Comparison of ENCODE assay signal across 8 cellular contexts in the genomic region with DNA sequence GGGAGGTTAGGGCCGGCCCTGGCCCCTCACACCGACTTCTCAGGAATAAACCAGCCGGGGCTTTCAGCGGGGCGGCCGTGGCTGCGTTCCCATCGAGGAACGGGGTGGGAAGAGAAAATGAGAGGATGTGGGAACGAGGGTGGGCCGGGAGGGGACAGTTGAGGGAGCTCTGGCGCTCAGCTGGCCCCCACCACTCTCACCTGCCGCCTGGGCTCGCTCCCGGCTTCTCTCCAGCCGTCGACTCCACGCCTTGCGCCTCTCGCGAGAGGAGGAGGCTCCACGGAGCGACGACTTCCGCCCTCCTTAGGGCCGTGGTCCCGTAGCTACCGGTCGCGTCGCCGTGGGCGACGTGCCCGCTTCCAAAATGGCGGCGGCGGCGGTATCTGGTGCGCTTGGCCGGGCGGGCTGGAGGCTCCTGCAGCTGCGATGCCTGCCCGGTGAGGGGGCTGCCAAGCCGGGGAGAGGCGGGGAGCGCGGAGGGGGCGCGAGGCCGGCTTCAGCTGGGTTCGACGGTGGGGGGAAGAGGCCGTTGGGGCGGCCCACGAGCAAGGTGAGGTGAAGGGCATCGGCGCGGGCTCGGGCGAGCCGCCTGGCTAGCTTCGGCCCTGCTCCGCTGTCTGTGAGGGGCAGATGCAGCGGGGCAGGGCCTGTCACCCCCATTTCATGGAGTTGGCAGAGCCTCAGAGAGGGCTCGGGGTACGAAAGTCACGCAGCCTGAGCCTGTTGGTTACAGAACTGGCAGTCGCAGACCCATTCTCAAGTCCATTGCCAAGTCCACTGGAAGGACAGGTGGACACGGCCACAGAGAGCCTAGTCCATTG. TPM values are rescaled to one million over a fixed set of nuclear protein-coding genes. Genes with fewer than 3 reads are reported as not detected.
DNase-seq lines count a peak whose midpoint lies in the region; ATAC-seq, FAIRE-seq and TF ChIP-seq lines count a peak whose summit lies in the region.

A gene (minus strand): TSS at position 244 of the 821 bp plus-strand sequence. CDS start 6,457 bp downstream, outside the sequence.
A gene with protein sequence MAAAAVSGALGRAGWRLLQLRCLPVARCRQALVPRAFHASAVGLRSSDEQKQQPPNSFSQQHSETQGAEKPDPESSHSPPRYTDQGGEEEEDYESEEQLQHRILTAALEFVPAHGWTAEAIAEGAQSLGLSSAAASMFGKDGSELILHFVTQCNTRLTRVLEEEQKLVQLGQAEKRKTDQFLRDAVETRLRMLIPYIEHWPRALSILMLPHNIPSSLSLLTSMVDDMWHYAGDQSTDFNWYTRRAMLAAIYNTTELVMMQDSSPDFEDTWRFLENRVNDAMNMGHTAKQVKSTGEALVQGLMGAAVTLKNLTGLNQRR (plus strand): TSS at position 338 of the 821 bp plus-strand sequence. CDS start 27 bp downstream, at position 365.

- ATAC-seq in HG02973 (IDR thresholded peaks at IDR 0.05; ENCODE audit: unreplicated experiment) (peak; percentile 96), aorta (ENCODE audit: low FRiP score) (peak; percentile 98)

- H3K4me3 ChIP-seq in astrocyte (ENCODE audit: insufficient read depth, low read depth, low read length) (peak within 1 kb of the TSS; percentile 86), aorta (ENCODE audit: low read length in 2 of 2) (peak within 1 kb of the TSS; percentile 68 to 88)

- peak within 1 kb of the TSS; percentile 86 for H2AFZ ChIP-seq in astrocyte (ENCODE audit: low read depth, low read length)

- H3K9me3 ChIP-seq in astrocyte (ENCODE audit: insufficient read depth, low read depth, low read length): no peaks in the 10 kb centered on the region
- H3K9me3 ChIP-seq in aorta (ENCODE audit: control insufficient read depth, low read length): no peaks in the 10 kb centered on the region

- FAIRE-seq in GM18507 (lab: Jason Lieb, UNC): peak; percentile 88
- FAIRE-seq in astrocyte (lab: Jason Lieb, UNC): no peak

- H4K20me1 ChIP-seq in astrocyte (ENCODE audit: insufficient read depth, low read length): peaks cover 14% of the 10 kb centered on the region

- peaks cover 11% of the 10 kb centered on the region for H3K4me1 Mint-ChIP-seq in astrocyte (ENCODE audit: low read depth, unreplicated experiment)

- peak within 1 kb of the TSS; percentile 96 for H3K27ac Mint-ChIP-seq in astrocyte (ENCODE audit: unreplicated experiment)

- H3K4me3 Mint-ChIP-seq in astrocyte (ENCODE audit: unreplicated experiment): peak within 1 kb of the TSS; percentile 93

- H3K27me3 Mint-ChIP-seq in astrocyte (ENCODE audit: low read depth, unreplicated experiment): no peaks in the 10 kb centered on the region

- H3K4me1 ChIP-seq in astrocyte (ENCODE audit: insufficient read depth, low read length): peaks cover 14% of the 10 kb centered on the region
- no peaks in the 10 kb centered on the region for H3K4me1 ChIP-seq in aorta (ENCODE audit: control insufficient read depth in 1 of 2, insufficient read depth in 2 of 2, low read length in 2 of 2)

- peak within 1 kb of the TSS; percentile 97 for H3K9ac ChIP-seq in astrocyte (ENCODE audit: low read length)

- peak; percentile 94 for DNase-seq in GM18507 (ENCODE audit: extremely low spot score, insufficient read length, low read depth)
- DNase-seq in NCI-H2029 treated with DMSO at 0.1 percent for 48 hours (lab: John Stamatoyannopoulos, UW): peak; percentile 12
- peak; percentile 91 for DNase-seq in T-helper 22 cell (ENCODE audit: low read depth)
- DNase-seq in astrocyte (ENCODE audit: low read depth): peak; percentile 77
- DNase-seq in hepatic stellate cell (ENCODE audit: low spot score): peak; percentile 93
- peak; percentile 82 for DNase-seq in renal cortical epithelial cell (ENCODE audit: low read depth)
- DNase-seq in aorta: peak; percentile 97 to 99

- H3K27me3 ChIP-seq in astrocyte (ENCODE audit: insufficient read depth, low read length): no peaks in the 10 kb centered on the region
- H3K27me3 ChIP-seq in aorta (ENCODE audit: control insufficient read depth in 1 of 2, insufficient read depth in 2 of 2, low read length in 1 of 2): no peaks in the 10 kb centered on the region

- no peak for TF ChIP-seq CTCF in astrocyte (IDR thresholded peaks at IDR 0.05; ENCODE audit: insufficient read depth, low read depth, low read length)

- H3K79me2 ChIP-seq in astrocyte (ENCODE audit: insufficient read depth, low read length): peaks cover 72% of the 10 kb centered on the region

- H3K9me3 Mint-ChIP-seq in astrocyte (ENCODE audit: unreplicated experiment): no peaks in the 10 kb centered on the region

- H3K36me3 Mint-ChIP-seq in astrocyte (ENCODE audit: low read depth, unreplicated experiment): peaks cover 7% of the 10 kb centered on the region

- H3K36me3 ChIP-seq in astrocyte (ENCODE audit: insufficient read depth, low read length) (peaks cover 6% of the 10 kb centered on the region), aorta (ENCODE audit: control insufficient read depth in 1 of 2, insufficient read depth in 2 of 2, low read length in 1 of 2) (no peaks in the 10 kb centered on the region)

- H3K27ac ChIP-seq in astrocyte (ENCODE audit: low read depth, low read length) (peak within 1 kb of the TSS; percentile 83), aorta (ENCODE audit: low read depth in 1 of 2, low read length in 2 of 2) (peak within 1 kb of the TSS; percentile 2 to 60)

- intact Hi-C loops in aorta (cut with DNase I): loop anchor here in 1 of 2 donors (2.0 kb wide), 1 partner anchor 39 kb away; a partner anchor contains a TSS

- peak within 1 kb of the TSS; percentile 92 for H3K4me2 ChIP-seq in astrocyte (ENCODE audit: low read length)

- WGBS in aorta, 2 donors: 0 to 1% methylated on average over 63 to 70 of the region's 70 CpGs

RNA-seq across cellular contexts. Expression of the first gene that starts in this region (rescaled TPM):
- 68.9 and 72.0 TPM in 2 replicates for total RNA-seq in astrocyte
- 60.6 and 78.1 TPM in 2 replicates for total RNA-seq in renal cortical epithelial cell
- 10 to 100 TPM; 26.7 to 27.4 TPM for total RNA-seq in aorta
- 10 to 100 TPM; 16.3 to 21.6 TPM for polyA plus RNA-seq in aorta

RNA-seq across cellular contexts. Expression of the second gene that starts in this region (rescaled TPM):
- total RNA-seq in astrocyte (29.1 TPM in 2 replicates), renal cortical epithelial cell (53.3 and 95.2 TPM in 2 replicates), aorta (10 to 100 TPM; 22.0 to 29.4 TPM)
- polyA plus RNA-seq in aorta: 10 to 100 TPM; 28.9 to 48.2 TPM

Comparison
In these comparisons a context has a peak if more than half of its experiments do, and no peak if none do; other contexts are left out.
1. Peak in every context shown above with its lines: DNase-seq, ATAC-seq, H3K4me3 ChIP-seq and H3K27ac ChIP-seq.
2. DNase-seq: peak in every context shown above with its lines; median percentile 98 in aorta; 94 in GM18507; 93 in hepatic stellate cell; 91 in T-helper 22 cell; 82 in renal cortical epithelial cell; 77 in astrocyte; 12 in NCI-H2029 treated with DMSO at 0.1 percent for 48 hours.